In genomic region chr15:88193415-88193814, GRCh38 we compare ENCODE assay signal across 19 cellular contexts.
DNase-seq lines count a peak whose midpoint lies in the region; FAIRE-seq and TF ChIP-seq lines count a peak whose summit lies in the region.
"Had no signal": no experiment of that assay in that cellular context is flagged by ENCODE, and none has a peak within 500 bp of the region (broad histone marks: within the 10 kb centered on the region; RNA-seq: fewer than 3 reads in every experiment).

No MANE protein-coding gene starts in this region.

- H3K27ac Mint-ChIP-seq in Caco-2 (ENCODE audit: unreplicated experiment) = no peak overlapping the region
- H3K27ac Mint-ChIP-seq in mesothelial cell of epicardium = no peak overlapping the region
- H3K27ac Mint-ChIP-seq: CD4-positive, alpha-beta memory T cell had no signal

- FAIRE-seq in H54 (lab: Jason Lieb, UNC) = no peak

- WGBS in ovary, 3 donors = 50 to 75% (median 57%) methylated on average over 4 of the region's 4 CpGs
- WGBS in esophagus squamous epithelium, 2 donors = 69 to 74% methylated on average over 3 to 4 of the region's 4 CpGs

- no peaks in the 10 kb centered on the region for H3K79me2 ChIP-seq in OCI-LY1 (ENCODE audit: insufficient read depth, low read length)

- H3K9me3 ChIP-seq in Caco-2 (no peaks in the 10 kb centered on the region), OCI-LY1 (ENCODE audit: low read length) (no peaks in the 10 kb centered on the region), ovary (no peaks in the 10 kb centered on the region), esophagus squamous epithelium (no peaks in the 10 kb centered on the region), ascending aorta (no peaks in the 10 kb centered on the region)
- H3K9me3 ChIP-seq: neutrophil, suprapubic skin had no signal

- H3K4me3 Mint-ChIP-seq in Caco-2 (ENCODE audit: unreplicated experiment) (no peak overlapping the region), mesothelial cell of epicardium (no peak overlapping the region)
- H3K4me3 Mint-ChIP-seq: CD4-positive, alpha-beta memory T cell had no signal

- TF ChIP-seq CTCF in Caco-2 (IDR thresholded peaks at IDR 0.05; ENCODE audit: insufficient read depth in 1 of 2, low read depth in 1 of 2, low read length in 1 of 2, severe bottlenecking in 1 of 2, unreplicated experiment in 1 of 2) (peak; percentile 6 to 18), OCI-LY1 (IDR thresholded peaks at IDR 0.05; ENCODE audit: low read length) (0 out of 2 replicates have a peak, but pooled peaks have one; percentile 7), mesothelial cell of epicardium (IDR thresholded peaks at IDR 0.05; ENCODE audit: unreplicated experiment) (peak; percentile 55), ovary (IDR thresholded peaks at IDR 0.05) (no peak), esophagus squamous epithelium (IDR thresholded peaks at IDR 0.05) (no peak), ascending aorta (IDR thresholded peaks at IDR 0.05) (no peak)

- no peak overlapping the region for H3K27ac ChIP-seq in OCI-LY1 (ENCODE audit: low read depth, low read length, poor library complexity, severe bottlenecking)
- no peak overlapping the region for H3K27ac ChIP-seq in ovary
- no peak overlapping the region for H3K27ac ChIP-seq in esophagus squamous epithelium
- no peak overlapping the region for H3K27ac ChIP-seq in ascending aorta
- H3K27ac ChIP-seq: dorsolateral prefrontal cortex, neutrophil, suprapubic skin had no signal

- H3K36me3 Mint-ChIP-seq in Caco-2 (ENCODE audit: insufficient read depth, unreplicated experiment) (no peaks in the 10 kb centered on the region), mesothelial cell of epicardium (no peaks in the 10 kb centered on the region)
- H3K36me3 Mint-ChIP-seq: CD4-positive, alpha-beta memory T cell had no signal

- CTCF ChIA-PET in Caco-2 (lab: Charles Lee) = interaction anchor here (0.6 to 0.8 kb wide), 2 partner anchors 36 to 41 kb away, joined by 3 to 6 read pairs; no protein-coding TSS in a partner anchor

- no peaks in the 10 kb centered on the region for H3F3A ChIP-seq in OCI-LY1 (ENCODE audit: insufficient read depth, low read length)

- H3K4me1 Mint-ChIP-seq in Caco-2 (ENCODE audit: low read depth, unreplicated experiment) (no peaks in the 10 kb centered on the region), mesothelial cell of epicardium (no peaks in the 10 kb centered on the region)
- H3K4me1 Mint-ChIP-seq: CD4-positive, alpha-beta memory T cell had no signal

- H3K27me3 Mint-ChIP-seq in Caco-2 (ENCODE audit: insufficient read depth, unreplicated experiment) (peaks cover 25% of the 10 kb centered on the region), mesothelial cell of epicardium (ENCODE audit: low read depth) (peaks cover 55% of the 10 kb centered on the region)

- no peaks in the 10 kb centered on the region for H3K4me1 ChIP-seq in Caco-2
- H3K4me1 ChIP-seq in OCI-LY1 (ENCODE audit: insufficient read depth, low read length, severe bottlenecking) = no peaks in the 10 kb centered on the region
- no peaks in the 10 kb centered on the region for H3K4me1 ChIP-seq in ovary (ENCODE audit: insufficient read depth)
- H3K4me1 ChIP-seq in esophagus squamous epithelium = no peaks in the 10 kb centered on the region
- H3K4me1 ChIP-seq in ascending aorta = peaks cover 3 to 14% of the 10 kb centered on the region in 2 donors
- H3K4me1 ChIP-seq: suprapubic skin had no signal

- POLR2A ChIA-PET in Caco-2 (lab: Charles Lee) = no interaction called here

- H3K36me3 ChIP-seq in Caco-2 (ENCODE audit: control insufficient read depth, insufficient read depth, low read length) = no peaks in the 10 kb centered on the region
- H3K36me3 ChIP-seq in OCI-LY1 (ENCODE audit: insufficient read depth, low read length) = no peaks in the 10 kb centered on the region
- no peaks in the 10 kb centered on the region for H3K36me3 ChIP-seq in ovary
- H3K36me3 ChIP-seq in esophagus squamous epithelium = no peaks in the 10 kb centered on the region
- no peaks in the 10 kb centered on the region for H3K36me3 ChIP-seq in ascending aorta
- H3K36me3 ChIP-seq: neutrophil, suprapubic skin had no signal

- H2AFZ ChIP-seq in OCI-LY1 (ENCODE audit: low read length) = no peak overlapping the region

- DNase-seq in Caco-2 (no peak), H54 (ENCODE audit: insufficient read length, low spot score) (peak; percentile 6), mesothelial cell of epicardium (ENCODE audit: low spot score in 2 of 2, unreplicated experiment in 2 of 2) (no peak), ovary (no peak), esophagus squamous epithelium (lab: John Stamatoyannopoulos, UW) (no peak), ascending aorta (ENCODE audit: low spot score in 2 of 2) (no peak)
- DNase-seq in activated CD4-positive, alpha-beta T cell treated with anti-CD3 and anti-CD28 coated beads for 48 hours = no peak
- DNase-seq: amniotic stem cell; caudate nucleus; CD4-positive, alpha-beta memory T cell; DND-41; dorsolateral prefrontal cortex; Karpas-422; NCI-H1105; OCI-M1; SHP77 treated with DMSO at 0.1 percent for 48 hours had no signal

- H3K4me3 ChIP-seq in Caco-2 (ENCODE audit: low read depth, low read length) (no peak overlapping the region), OCI-LY1 (ENCODE audit: low read depth, low read length, poor library complexity, severe bottlenecking) (no peak overlapping the region), ovary (no peak overlapping the region), esophagus squamous epithelium (no peak overlapping the region), ascending aorta (no peak overlapping the region)
- H3K4me3 ChIP-seq: dorsolateral prefrontal cortex, suprapubic skin had no signal

- H3K27me3 ChIP-seq in Caco-2 (replicated peaks; ENCODE audit: control insufficient read depth, insufficient read depth, low read length) (no peaks in the 10 kb centered on the region), OCI-LY1 (ENCODE audit: insufficient read depth, low read length) (no peaks in the 10 kb centered on the region), ovary (no peaks in the 10 kb centered on the region), esophagus squamous epithelium (peaks cover 0 to 3% (median 0%) of the 10 kb centered on the region in 4 donors), ascending aorta (no peaks in the 10 kb centered on the region)
- H3K27me3 ChIP-seq: dorsolateral prefrontal cortex, neutrophil, suprapubic skin had no signal

- no peak for TF ChIP-seq EP300 in ovary (IDR thresholded peaks at IDR 0.05)

- no peak overlapping the region for H3K4me2 ChIP-seq in OCI-LY1 (ENCODE audit: low read length)

- TF ChIP-seq POLR2A in H54 (IDR thresholded peaks at IDR 0.05; ENCODE audit: low read depth, low read length) (no peak), ovary (IDR thresholded peaks at IDR 0.05) (no peak), esophagus squamous epithelium (IDR thresholded peaks at IDR 0.05) (no peak)

- H3K9me2 ChIP-seq in OCI-LY1 (ENCODE audit: low read depth, low read length) = no peaks in the 10 kb centered on the region

- H3K9ac ChIP-seq in OCI-LY1 (ENCODE audit: low read length) = no peak overlapping the region

- H3K9me3 Mint-ChIP-seq in Caco-2 (ENCODE audit: unreplicated experiment) (no peaks in the 10 kb centered on the region), mesothelial cell of epicardium (no peaks in the 10 kb centered on the region)

- intact Hi-C loops in Caco-2 (cut with micrococcal nuclease; ENCODE audit: unreplicated experiment) = no loop called here
- intact Hi-C loops in ovary (cut with DNase I) = no loop called here
- intact Hi-C loops in esophagus squamous epithelium (cut with DNase I) = no loop called here
- intact Hi-C loops in ascending aorta (cut with DNase I) = no loop called here

- no peaks in the 10 kb centered on the region for H4K20me1 ChIP-seq in OCI-LY1 (ENCODE audit: insufficient read depth, low read length)

- BruUV-seq in Caco-2 (replicated peaks; lab: Mats Ljungman, UMichigan) = no TSS peak

Comparison
In these comparisons a context has a peak if more than half of its experiments do, and no peak if none do; other contexts are left out.
1. CTCF ChIP-seq: peak in Caco-2 (2 of 2), OCI-LY1 (single experiment) and mesothelial cell of epicardium (single experiment); none in ovary (0 of 3), esophagus squamous epithelium (0 of 6) and ascending aorta (0 of 3).